Comparison of ENCODE assay signal across 14 cellular contexts in the genomic region with DNA sequence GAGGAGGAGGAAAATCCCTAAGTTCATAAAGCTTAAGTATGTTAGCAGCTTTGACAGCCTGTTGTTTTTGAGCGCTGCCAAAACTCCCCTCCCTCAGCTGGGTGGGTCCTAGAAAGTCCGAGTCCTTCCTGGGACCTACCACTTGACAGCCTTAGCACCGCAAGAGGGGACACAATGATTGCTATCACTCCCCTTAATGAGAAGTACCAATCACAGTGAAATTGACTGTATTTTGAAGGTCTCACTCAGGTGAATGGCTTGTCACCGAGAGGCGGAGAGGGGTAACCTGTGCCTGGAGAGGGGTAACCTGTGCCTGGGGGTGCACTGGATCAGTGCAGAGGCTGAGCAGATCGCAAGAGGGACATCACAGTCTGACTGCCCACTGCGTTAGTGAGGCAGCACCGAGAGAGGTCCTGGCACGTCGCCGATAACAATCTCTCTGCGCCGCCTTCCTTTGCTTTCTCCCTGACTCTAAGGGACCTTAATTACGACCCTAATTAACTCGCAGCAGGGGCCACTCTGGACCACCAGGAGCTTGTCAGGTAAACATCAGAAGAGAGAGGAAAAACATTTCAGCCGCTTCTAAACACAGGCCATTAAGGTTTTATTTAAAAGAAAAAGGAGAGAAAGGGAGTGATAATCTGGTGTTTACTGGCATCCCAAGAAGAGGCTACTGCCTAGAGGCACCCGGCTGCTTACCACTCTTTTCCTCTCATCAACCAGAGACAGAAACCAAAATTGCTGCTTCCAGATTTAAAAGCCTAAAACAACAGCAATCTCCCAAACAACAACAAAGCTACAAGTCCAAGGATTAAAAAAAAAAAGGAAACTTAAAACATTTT. TPM values are rescaled to one million over a fixed set of nuclear protein-coding genes. Genes with fewer than 3 reads are reported as not detected.
DNase-seq lines count a peak whose midpoint lies in the region; ATAC-seq, FAIRE-seq and TF ChIP-seq lines count a peak whose summit lies in the region.
"Had no signal": no experiment of that assay in that cellular context is flagged by ENCODE, and none has a peak within 500 bp of the region (broad histone marks: within the 10 kb centered on the region; RNA-seq: fewer than 3 reads in every experiment).

No MANE protein-coding gene starts in this region.

- H3K27ac ChIP-seq in H1 (ENCODE audit: low read depth, low read length) (no peak overlapping the region), osteoblast (ENCODE audit: low read depth, low read length) (no peak overlapping the region), psoas muscle (no peak overlapping the region)
- H3K27ac ChIP-seq: gastrocnemius medialis had no signal

- no peak overlapping the region for H3K23ac ChIP-seq in H1 (ENCODE audit: insufficient read length)

- peaks cover 0 to 4% (median 0%) of the 10 kb centered on the region in 4 experiments; a peak in 4 of 7 replicates for H3K27me3 ChIP-seq in H1 (replicated peaks in 1 of 4; ENCODE audit: control insufficient read depth in 3 of 4, extremely low read depth in 1 of 4, insufficient read depth in 3 of 4, low read length in 3 of 4)
- H3K27me3 ChIP-seq in osteoblast (ENCODE audit: insufficient read depth, low read length) = no peaks in the 10 kb centered on the region
- H3K27me3 ChIP-seq in psoas muscle (ENCODE audit: insufficient read depth in 3 of 3, low read length in 2 of 3) = peaks cover 0 to 2% (median 0%) of the 10 kb centered on the region in 3 donors
- H3K27me3 ChIP-seq: gastrocnemius medialis had no signal

- intact Hi-C loops in psoas muscle (cut with DNase I) (no loop called here), mucosa of descending colon (cut with DNase I, micrococcal nuclease) (no loop called here)

- peak; percentile 72 for DNase-seq in NCI-H2227 (lab: John Stamatoyannopoulos, UW; ENCODE audit: unreplicated experiment)
- DNase-seq in H1 (ENCODE audit: low read depth in 1 of 2, low spot score in 2 of 2) = peak; percentile 66
- no peak for DNase-seq in osteoblast (ENCODE audit: insufficient read length, low spot score, missing footprints)
- DNase-seq in SKM-1 treated with dmso at 0.1 percent for 144 hours (lab: John Stamatoyannopoulos, UW; ENCODE audit: unreplicated experiment) = no peak
- no peak for DNase-seq in psoas muscle
- no peak for DNase-seq in EL
- no peak for DNase-seq in mucosa of descending colon
- DNase-seq: activated CD4-positive, alpha-beta T cell treated with anti-CD3 and anti-CD28 coated beads for 1 hour; activated T-cell treated with anti-CD3 and anti-CD28 coated beads, Interleukin-2, amount 50 U/mL, for 72 hours; effector CD4-positive, alpha-beta T cell; gastrocnemius medialis; PC-3 had no signal

- WGBS in H1 (ENCODE audit: extremely low coverage in 1 of 2, insufficient coverage in 1 of 2, insufficient read length in 1 of 2, insufficient replicate concordance in 2 of 2, low coverage in 1 of 2, low lambda C conversion rate in 2 of 2, missing lambda C conversion rate in 1 of 2), 2 experiments = 28% methylated on average over 17 of the region's 17 CpGs; no CpG with 5 or more reads in 1 of the 2 experiments
- WGBS in psoas muscle, 3 donors = 12 to 15% (median 13%) methylated on average over 17 of the region's 17 CpGs

- no peak for TF ChIP-seq POLR2A in H1 (IDR thresholded peaks at IDR 0.05; ENCODE audit: control extremely low read depth in 1 of 2, low read depth in 2 of 2, low read length in 2 of 2)

- H3K9me3 ChIP-seq in H1 (ENCODE audit: insufficient read depth in 2 of 2, low read depth in 1 of 2, low read length in 1 of 2) (no peaks in the 10 kb centered on the region), osteoblast (ENCODE audit: low read depth, low read length) (no peaks in the 10 kb centered on the region), psoas muscle (no peaks in the 10 kb centered on the region), mucosa of descending colon (no peaks in the 10 kb centered on the region)
- H3K9me3 ChIP-seq: gastrocnemius medialis had no signal

- H2BK120ac ChIP-seq in H1 (replicated peaks; ENCODE audit: low read depth, low read length) = no peak overlapping the region

- H3K36me3 ChIP-seq in H1 (ENCODE audit: control insufficient read depth in 2 of 4, insufficient read depth in 4 of 4, low read length in 3 of 4) (no peaks in the 10 kb centered on the region), osteoblast (ENCODE audit: insufficient read depth, low read length) (no peaks in the 10 kb centered on the region), psoas muscle (ENCODE audit: insufficient read depth in 1 of 2, low read depth in 1 of 2) (no peaks in the 10 kb centered on the region), mucosa of descending colon (ENCODE audit: low read depth) (no peaks in the 10 kb centered on the region)
- H3K36me3 ChIP-seq: gastrocnemius medialis had no signal

- H3K9ac ChIP-seq in H1 (replicated peaks in 1 of 4; ENCODE audit: extremely low read depth in 1 of 4, low read depth in 3 of 4, low read length in 3 of 4) = no peak overlapping the region

- H3K4ac ChIP-seq in H1 (replicated peaks; ENCODE audit: insufficient read length, low read depth, low read length) = no peak overlapping the region

- CTCF ChIA-PET in H1 (lab: Charles Lee; ENCODE audit: partially characterized antibody) = interaction anchor here (0.6 kb wide), 2 partner anchors 14 to 325 kb away, joined by 3 read pairs; no protein-coding TSS in a partner anchor

- H3K14ac ChIP-seq in H1 (ENCODE audit: insufficient read length) = no peak overlapping the region

- H3K79me1 ChIP-seq in H1 (ENCODE audit: low read depth, low read length) = no peaks in the 10 kb centered on the region

- H2AK5ac ChIP-seq in H1 (ENCODE audit: low read depth, low read length) = no peak overlapping the region

- H3K4me3 ChIP-seq in H1 (ENCODE audit: extremely low read depth in 1 of 4, insufficient read depth in 2 of 4, low read depth in 3 of 4, low read length in 4 of 4) (peak overlapping the region in 2 of 4 experiments; percentile 10 to 50; a peak in 3 of 8 replicates), osteoblast (ENCODE audit: insufficient read depth, low read length) (peak overlapping the region; percentile 51), psoas muscle (no peak overlapping the region), mucosa of descending colon (no peak overlapping the region)
- H3K4me3 ChIP-seq: gastrocnemius medialis had no signal

- peak overlapping the region; percentile 64 to 73 for H3K4me2 ChIP-seq in H1 (ENCODE audit: insufficient read depth in 1 of 2, low read depth in 2 of 2, low read length in 2 of 2)
- peak overlapping the region; percentile 51 for H3K4me2 ChIP-seq in osteoblast (ENCODE audit: insufficient read depth, low read length)

- FAIRE-seq in H1 (lab: Jason Lieb, UNC) = no peak

- TF ChIP-seq RAD21 in H1 (IDR thresholded peaks at IDR 0.05 in 1 of 2, conservative IDR thresholded peaks at IDR 0.05 in 1 of 2; ENCODE audit: low read depth in 2 of 2, low read length in 2 of 2) = no peak

- H3K4me1 ChIP-seq in H1 (replicated peaks in 1 of 4; ENCODE audit: control insufficient read depth in 3 of 4, insufficient read depth in 4 of 4, low read length in 3 of 4) (peaks cover 0 to 7% (median 2%) of the 10 kb centered on the region in 4 experiments; a peak in 4 of 7 replicates), osteoblast (ENCODE audit: insufficient read depth, low read length) (no peaks in the 10 kb centered on the region), psoas muscle (no peaks in the 10 kb centered on the region), mucosa of descending colon (ENCODE audit: low read depth) (no peaks in the 10 kb centered on the region)
- H3K4me1 ChIP-seq: gastrocnemius medialis had no signal

- ATAC-seq in GM21723 (IDR thresholded peaks at IDR 0.05; ENCODE audit: unreplicated experiment) (peak; percentile 58), psoas muscle (no peak), mucosa of descending colon (no peak)
- ATAC-seq: activated T-cell treated with anti-CD3 and anti-CD28 coated beads, Interleukin-2, amount 50 U/mL, for 72 hours; gastrocnemius medialis; natural killer cell treated with Interleukin-12 subunit alpha and Interleukin-12 subunit beta and Interleukin-15 and Interleukin-18, amount 100 ng/mL, for 72 hours; PC-3 had no signal

- H4K20me1 ChIP-seq in H1 (replicated peaks in 1 of 2; ENCODE audit: control insufficient read depth in 1 of 2, insufficient read depth in 2 of 2, low read length in 2 of 2) (no peaks in the 10 kb centered on the region), osteoblast (ENCODE audit: insufficient read depth, low read length) (no peaks in the 10 kb centered on the region)

- no peak for TF ChIP-seq CTCF in H1 (IDR thresholded peaks at IDR 0.05; ENCODE audit: control extremely low read depth in 1 of 3, insufficient read depth in 1 of 3, low read depth in 1 of 3, low read length in 3 of 3)
- no peak for TF ChIP-seq CTCF in osteoblast (IDR thresholded peaks at IDR 0.05; ENCODE audit: extremely low read depth, low read depth, low read length)
- no peak for TF ChIP-seq CTCF in psoas muscle (IDR thresholded peaks at IDR 0.05)
- no peak for TF ChIP-seq CTCF in mucosa of descending colon (IDR thresholded peaks at IDR 0.05)

- no peak overlapping the region for H2BK20ac ChIP-seq in H1 (ENCODE audit: low read length)

- no peak overlapping the region for H2BK5ac ChIP-seq in H1 (ENCODE audit: low read depth, low read length)

- H2AFZ ChIP-seq in H1 (ENCODE audit: low read length) (peak overlapping the region; percentile 99), osteoblast (ENCODE audit: low read length) (peak overlapping the region; percentile 62)

- H4K91ac ChIP-seq in H1 (replicated peaks; ENCODE audit: insufficient read length, low read length) = no peak overlapping the region

- no peak overlapping the region for H3K56ac ChIP-seq in H1 (replicated peaks; ENCODE audit: insufficient read length, low read depth, low read length)

- no peak for TF ChIP-seq EP300 in H1 (IDR thresholded peaks at IDR 0.05; ENCODE audit: borderline replicate concordance in 1 of 2, low read depth in 2 of 2, low read length in 2 of 2)

- peak overlapping the region; percentile 21 for H4K5ac ChIP-seq in H1 (ENCODE audit: insufficient read length, low read depth, low read length)

- no peak overlapping the region for H2BK15ac ChIP-seq in H1 (ENCODE audit: low read length)

- H3K79me2 ChIP-seq in H1 (ENCODE audit: control insufficient read depth in 1 of 2, insufficient read depth in 2 of 2, low read length in 2 of 2) (no peaks in the 10 kb centered on the region), osteoblast (ENCODE audit: insufficient read depth, low read length) (no peaks in the 10 kb centered on the region)

- no peak overlapping the region; the same call in 1 of the 2 replicates for H3K18ac ChIP-seq in H1 (ENCODE audit: extremely low read depth, low read length)

- POLR2A ChIA-PET in H1 (lab: Charles Lee; ENCODE audit: partially characterized antibody) = no interaction called here

- H3K23me2 ChIP-seq in H1 (ENCODE audit: low read depth, low read length) = no peaks in the 10 kb centered on the region

- H2BK12ac ChIP-seq in H1 (ENCODE audit: low read depth, low read length) = no peak overlapping the region

- H4K8ac ChIP-seq in H1 (ENCODE audit: extremely low read depth, insufficient read depth, low read length) = peak overlapping the region; percentile 45

RNA-seq across cellular contexts. Expression of gene KCNK1, which starts 25.7 kb away (rescaled TPM):
- total RNA-seq in H1 (2021; fragmentation: NEBNext Ultra II Directional; extraction: Animal tissue kit (Norgen Biotek cat#: 25700)) = 10.8 and 11.9 TPM in 2 replicates
- polyA plus RNA-seq in H1 (2011; rRNA removed) (16.4 and 16.5 TPM in 2 replicates), psoas muscle (under 1 TPM; 0.14 to 0.22 (median 0.18) TPM)
- 11.0 TPM for polyA plus RNA-seq in H1 (2011; cell fraction: cytosol; rRNA removed)
- polyA plus RNA-seq in H1 (2011; cell fraction: nucleus; rRNA removed) = 14.7 TPM
- polyA plus RNA-seq in H1 (2012, experiment 1 of 2) = 10.4 to 13.9 TPM (median 12.8 TPM) in 4 replicates
- 8.7 TPM for polyA plus RNA-seq in H1 (2012, experiment 2 of 2)
- polyA plus RNA-seq in H1 (2013, experiment 1 of 2) = 10.7 TPM
- polyA plus RNA-seq in H1 (2013, experiment 2 of 2) = 12.2 TPM
- 19.1 and 20.3 TPM in 2 replicates for polyA minus RNA-seq in H1 (2011; rRNA and poly(A)+ RNA removed)
- polyA minus RNA-seq in H1 (2011; cell fraction: cytosol; rRNA and poly(A)+ RNA removed) = 19.4 TPM
- polyA minus RNA-seq in H1 (2011; cell fraction: nucleus; rRNA and poly(A)+ RNA removed) = 14.2 TPM
- total RNA-seq in osteoblast (3.6 and 4.7 TPM in 2 replicates), psoas muscle (under 1 TPM in 3 of 4 donors, not detected in 1; 0.17 to 0.38 (median 0.20) TPM), mucosa of descending colon (10 to 100 TPM; 22.2 to 44.8 (median 43.6) TPM)

Comparison
In these comparisons a context has a peak if more than half of its experiments do, and no peak if none do; other contexts are left out.
1. DNase-seq: peak in NCI-H2227 (single experiment) and H1 (2 of 2); none in osteoblast (single experiment), SKM-1 treated with dmso at 0.1 percent for 144 hours (single experiment), psoas muscle (0 of 2), EL (single experiment) and mucosa of descending colon (0 of 3).